Comparison of ENCODE assay signal across 18 cellular contexts in genomic region chr20:38471245-38471644, GRCh38. TPM values are rescaled to one million over a fixed set of nuclear protein-coding genes. Genes with fewer than 3 reads are reported as not detected.
DNase-seq lines count a peak whose midpoint lies in the region; ATAC-seq, FAIRE-seq and TF ChIP-seq lines count a peak whose summit lies in the region.
"Had no signal": no experiment of that assay in that cellular context is flagged by ENCODE, and none has a peak within 500 bp of the region (broad histone marks: within the 10 kb centered on the region; RNA-seq: fewer than 3 reads in every experiment).

No MANE protein-coding gene starts in this region.

- H3K4me1 Mint-ChIP-seq in CD4-positive, alpha-beta memory T cell: peaks cover 26 to 44% (median 38%) of the 10 kb centered on the region in 4 donors
- H3K4me1 Mint-ChIP-seq in neural crest cell: peaks cover 24% of the 10 kb centered on the region

- WGBS in ovary, 3 donors: 72 to 83% (median 75%) methylated on average over 1 of the region's 1 CpG

- H3K4me1 ChIP-seq in CD4-positive, alpha-beta memory T cell (ENCODE audit: insufficient read depth, low read length): peaks cover 39% of the 10 kb centered on the region
- H3K4me1 ChIP-seq in ovary (ENCODE audit: insufficient read depth): peaks cover 4% of the 10 kb centered on the region

- CTCF ChIA-PET in CD4-positive, alpha-beta memory T cell (lab: Charles Lee; ENCODE audit: partially characterized antibody): interaction anchor here (1.0 to 4.6 kb wide), 4 partner anchors 9 to 37 kb away, joined by 3 to 49 read pairs (median 20); partner anchors contain the start of gene SNHG17

- no peak for TF ChIP-seq CTCF in coronary artery (IDR thresholded peaks at IDR 0.05)
- TF ChIP-seq CTCF in neural crest cell (conservative IDR thresholded peaks at IDR 0.05): no peak
- no peak for TF ChIP-seq CTCF in ovary (IDR thresholded peaks at IDR 0.05)

- H3K9me3 Mint-ChIP-seq in CD4-positive, alpha-beta memory T cell: no peaks in the 10 kb centered on the region
- H3K9me3 Mint-ChIP-seq in neural crest cell: no peaks in the 10 kb centered on the region
- H3K9me3 Mint-ChIP-seq: activated T-cell treated with anti-CD3 and anti-CD28 coated beads, Interleukin-2, amount 50 U/mL, for 4 hours had no signal

- DNase-seq in CD4-positive, alpha-beta memory T cell: no peak
- DNase-seq in HTR-8/SVneo (ENCODE audit: insufficient read length, low spot score) (no peak), coronary artery (ENCODE audit: low spot score) (no peak), neural crest cell (ENCODE audit: low read depth, low spot score) (no peak), ovary (no peak), HuH-7 (ENCODE audit: low spot score) (no peak), NCI-H187 treated with DMSO at 0.1 percent for 48 hours (lab: John Stamatoyannopoulos, UW) (no peak)
- DNase-seq: activated T-cell treated with anti-CD3 and anti-CD28 coated beads, Interleukin-2, amount 50 U/mL, for 4 hours; AML-193; amniotic stem cell; dorsolateral prefrontal cortex; NCI-H187; NCI-H526; stimulated activated CD4-positive, alpha-beta T cell treated with anti-CD3 and anti-CD28 coated beads, Interleukin-12 subunit alpha, Interleukin-12 subunit beta, amount 100 ng/mL, for 4 hours; substantia nigra; SW 1271 had no signal

- no peak for TF ChIP-seq EP300 in ovary (IDR thresholded peaks at IDR 0.05)

- POLR2A ChIA-PET in CD4-positive, alpha-beta memory T cell (lab: Charles Lee; ENCODE audit: partially characterized antibody): interaction anchor here (3.9 to 5.4 kb wide), 2 partner anchors 24 to 37 kb away, joined by 42 to 62 read pairs; partner anchors contain the start of gene SNHG17

- H3K27me3 ChIP-seq in CD4-positive, alpha-beta memory T cell (ENCODE audit: insufficient read depth, low read length): no peaks in the 10 kb centered on the region
- no peaks in the 10 kb centered on the region for H3K27me3 ChIP-seq in ovary
- H3K27me3 ChIP-seq: dorsolateral prefrontal cortex had no signal

- peaks cover 8 to 10% of the 10 kb centered on the region in 2 donors for H3K36me3 Mint-ChIP-seq in CD4-positive, alpha-beta memory T cell
- no peaks in the 10 kb centered on the region for H3K36me3 Mint-ChIP-seq in neural crest cell (ENCODE audit: low read depth)

- no peak for TF ChIP-seq POLR2A in ovary (IDR thresholded peaks at IDR 0.05)

- H3K4me3 ChIP-seq in CD4-positive, alpha-beta memory T cell (ENCODE audit: low read length in 2 of 2): no peak overlapping the region
- H3K4me3 ChIP-seq in coronary artery (no peak overlapping the region), ovary (no peak overlapping the region)

- intact Hi-C loops in CD4-positive, alpha-beta memory T cell (cut with micrococcal nuclease): no loop called here
- intact Hi-C loops in ovary (cut with DNase I): no loop called here

- peak; percentile 4 for FAIRE-seq in HTR-8/SVneo (lab: Jason Lieb, UNC)

- H3K27ac ChIP-seq in CD4-positive, alpha-beta memory T cell (ENCODE audit: low read depth, low read length): peak overlapping the region; percentile 88
- peak overlapping the region; percentile 84 to 98 for H3K27ac ChIP-seq in coronary artery
- peak overlapping the region in 1 of 2 donors; percentile 83 for H3K27ac ChIP-seq in ovary

- no peaks in the 10 kb centered on the region for H3K27me3 Mint-ChIP-seq in CD4-positive, alpha-beta memory T cell
- peaks cover 42% of the 10 kb centered on the region for H3K27me3 Mint-ChIP-seq in neural crest cell (ENCODE audit: low read depth)

- peak overlapping the region in 6 of 7 donors; percentile 43 to 98 (median 90) for H3K27ac Mint-ChIP-seq in CD4-positive, alpha-beta memory T cell
- no peak overlapping the region for H3K27ac Mint-ChIP-seq in neural crest cell (ENCODE audit: unreplicated experiment)

- H3K9me3 ChIP-seq in CD4-positive, alpha-beta memory T cell (ENCODE audit: control insufficient read depth in 1 of 2, low read length in 2 of 2): no peaks in the 10 kb centered on the region
- no peaks in the 10 kb centered on the region for H3K9me3 ChIP-seq in ovary

- no peak for ATAC-seq in GM19035 (IDR thresholded peaks at IDR 0.05; ENCODE audit: unreplicated experiment)
- ATAC-seq: activated T-cell treated with anti-CD3 and anti-CD28 coated beads, Interleukin-2, amount 50 U/mL, for 4 hours; Panc1 had no signal

- peak overlapping the region in 1 of 8 donors; percentile 90 for H3K4me3 Mint-ChIP-seq in CD4-positive, alpha-beta memory T cell
- peak overlapping the region; percentile 88 for H3K4me3 Mint-ChIP-seq in neural crest cell

- no peaks in the 10 kb centered on the region for H3K36me3 ChIP-seq in CD4-positive, alpha-beta memory T cell (ENCODE audit: insufficient read depth, low read length)
- H3K36me3 ChIP-seq in ovary: no peaks in the 10 kb centered on the region

RNA-seq across cellular contexts. Expression of gene RALGAPB, which starts 1.4 kb away (rescaled TPM):
- 10 to 100 TPM; 54.8 to 57.4 TPM for total RNA-seq in CD4-positive, alpha-beta memory T cell
- polyA plus RNA-seq in CD4-positive, alpha-beta memory T cell: 10 to 100 TPM in 1 of 2 donors, 1 to 10 TPM in 1; 9.0 to 15.6 TPM
- 34.7 and 35.2 TPM in 2 replicates for total RNA-seq in neural crest cell
- 10 to 100 TPM; 27.0 to 41.3 (median 32.5) TPM for total RNA-seq in ovary
- 10 to 100 TPM; 10.4 to 26.3 TPM for polyA plus RNA-seq in ovary

RNA-seq across cellular contexts. Expression of gene SNHG17, which starts 36.1 kb away (rescaled TPM):
- total RNA-seq in CD4-positive, alpha-beta memory T cell: 10 to 100 TPM; 46.0 to 49.8 TPM
- 100 to 1,000 TPM in 1 of 2 donors, 10 to 100 TPM in 1; 43.7 to 109 TPM for polyA plus RNA-seq in CD4-positive, alpha-beta memory T cell
- total RNA-seq in neural crest cell (64.9 and 65.5 TPM in 2 replicates), ovary (10 to 100 TPM; 22.9 to 72.2 (median 40.1) TPM)
- polyA plus RNA-seq in ovary: 10 to 100 TPM; 22.8 to 41.7 TPM
